3 cellular contexts compared by ENCODE assay signal in the genomic region with DNA sequence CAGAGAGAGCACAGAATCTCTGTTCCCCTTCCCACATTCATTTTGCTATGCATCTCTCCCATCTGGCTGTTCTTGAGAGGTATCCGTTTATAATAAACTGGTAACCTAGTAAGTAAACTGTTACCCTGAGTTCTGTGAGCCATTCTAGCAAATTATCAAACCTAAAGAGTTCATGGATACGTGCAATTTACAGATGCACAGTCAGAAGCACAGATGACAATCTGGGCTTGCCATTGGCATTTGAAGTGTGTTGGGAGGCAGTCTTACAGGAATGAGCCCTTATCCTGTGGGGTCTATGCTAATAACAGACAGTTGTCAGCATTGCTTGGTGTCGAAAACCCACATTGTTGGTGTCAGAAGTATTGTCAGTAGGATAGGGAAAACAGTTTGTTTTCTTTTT.
TF ChIP-seq lines count a peak whose summit lies in the region.

No MANE protein-coding gene starts in this region.

TF ChIP-seq in GM23338, 12 proteins besides CTCF, POLR2A, EP300 and RAD21:
- TF ChIP-seq ZNF331 (CRISPR knock-in tag; IDR thresholded peaks at IDR 0.05; ENCODE audit: low read depth) = no peak
- TF ChIP-seq, protein P1, sequence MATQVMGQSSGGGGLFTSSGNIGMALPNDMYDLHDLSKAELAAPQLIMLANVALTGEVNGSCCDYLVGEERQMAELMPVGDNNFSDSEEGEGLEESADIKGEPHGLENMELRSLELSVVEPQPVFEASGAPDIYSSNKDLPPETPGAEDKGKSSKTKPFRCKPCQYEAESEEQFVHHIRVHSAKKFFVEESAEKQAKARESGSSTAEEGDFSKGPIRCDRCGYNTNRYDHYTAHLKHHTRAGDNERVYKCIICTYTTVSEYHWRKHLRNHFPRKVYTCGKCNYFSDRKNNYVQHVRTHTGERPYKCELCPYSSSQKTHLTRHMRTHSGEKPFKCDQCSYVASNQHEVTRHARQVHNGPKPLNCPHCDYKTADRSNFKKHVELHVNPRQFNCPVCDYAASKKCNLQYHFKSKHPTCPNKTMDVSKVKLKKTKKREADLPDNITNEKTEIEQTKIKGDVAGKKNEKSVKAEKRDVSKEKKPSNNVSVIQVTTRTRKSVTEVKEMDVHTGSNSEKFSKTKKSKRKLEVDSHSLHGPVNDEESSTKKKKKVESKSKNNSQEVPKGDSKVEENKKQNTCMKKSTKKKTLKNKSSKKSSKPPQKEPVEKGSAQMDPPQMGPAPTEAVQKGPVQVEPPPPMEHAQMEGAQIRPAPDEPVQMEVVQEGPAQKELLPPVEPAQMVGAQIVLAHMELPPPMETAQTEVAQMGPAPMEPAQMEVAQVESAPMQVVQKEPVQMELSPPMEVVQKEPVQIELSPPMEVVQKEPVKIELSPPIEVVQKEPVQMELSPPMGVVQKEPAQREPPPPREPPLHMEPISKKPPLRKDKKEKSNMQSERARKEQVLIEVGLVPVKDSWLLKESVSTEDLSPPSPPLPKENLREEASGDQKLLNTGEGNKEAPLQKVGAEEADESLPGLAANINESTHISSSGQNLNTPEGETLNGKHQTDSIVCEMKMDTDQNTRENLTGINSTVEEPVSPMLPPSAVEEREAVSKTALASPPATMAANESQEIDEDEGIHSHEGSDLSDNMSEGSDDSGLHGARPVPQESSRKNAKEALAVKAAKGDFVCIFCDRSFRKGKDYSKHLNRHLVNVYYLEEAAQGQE (IDR thresholded peaks at IDR 0.05; ENCODE audit: unreplicated experiment) = no peak
TF ChIP-seq in GM23338: peak in this region for 0.

TF ChIP-seq in IMR-90, 13 proteins besides CTCF, POLR2A, EP300 and RAD21:
- TF ChIP-seq CEBPB (IDR thresholded peaks at IDR 0.05; ENCODE audit: low read depth, low read length) (no peak), RFX5 (IDR thresholded peaks at IDR 0.05; ENCODE audit: low read depth, low read length) (no peak), BHLHE40 (IDR thresholded peaks at IDR 0.05; ENCODE audit: low read depth, low read length) (no peak)
- TF ChIP-seq, protein P2, sequence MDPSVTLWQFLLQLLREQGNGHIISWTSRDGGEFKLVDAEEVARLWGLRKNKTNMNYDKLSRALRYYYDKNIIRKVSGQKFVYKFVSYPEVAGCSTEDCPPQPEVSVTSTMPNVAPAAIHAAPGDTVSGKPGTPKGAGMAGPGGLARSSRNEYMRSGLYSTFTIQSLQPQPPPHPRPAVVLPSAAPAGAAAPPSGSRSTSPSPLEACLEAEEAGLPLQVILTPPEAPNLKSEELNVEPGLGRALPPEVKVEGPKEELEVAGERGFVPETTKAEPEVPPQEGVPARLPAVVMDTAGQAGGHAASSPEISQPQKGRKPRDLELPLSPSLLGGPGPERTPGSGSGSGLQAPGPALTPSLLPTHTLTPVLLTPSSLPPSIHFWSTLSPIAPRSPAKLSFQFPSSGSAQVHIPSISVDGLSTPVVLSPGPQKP (IDR thresholded peaks at IDR 0.05; ENCODE audit: borderline replicate concordance, low read depth, low read length) = no peak

TF ChIP-seq in H1, 55 proteins besides CTCF, POLR2A, EP300 and RAD21:
- TF ChIP-seq EZH2 (IDR thresholded peaks at IDR 0.05; ENCODE audit: low read depth, low read length, severe bottlenecking) = no peak
- TF ChIP-seq CHD2 (IDR thresholded peaks at IDR 0.05; ENCODE audit: low read length) = no peak
